ENCODE assay signal across 8 cellular contexts in the genomic region with DNA sequence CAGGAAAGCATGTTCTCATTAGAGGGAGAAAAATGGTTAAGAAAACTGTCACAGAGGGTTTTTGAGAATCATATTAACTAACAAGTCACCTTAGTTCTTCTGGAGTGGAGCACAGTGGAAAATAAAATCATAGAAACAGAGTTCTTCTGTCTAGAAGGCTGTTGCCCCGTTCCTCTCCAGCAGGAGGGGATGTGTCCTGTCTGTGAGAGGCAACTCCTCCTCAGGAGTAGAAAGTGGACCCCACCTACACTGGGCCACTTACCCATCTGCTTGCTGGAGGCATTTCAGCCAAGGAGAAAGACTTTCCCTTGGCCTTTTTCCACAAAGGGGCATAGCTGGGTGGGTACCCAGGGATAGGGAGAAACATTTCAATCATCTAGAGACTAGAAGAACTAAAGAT.
DNase-seq lines count a peak whose midpoint lies in the region; TF ChIP-seq lines count a peak whose summit lies in the region.

No MANE protein-coding gene starts in this region.

- H3K36me3 Mint-ChIP-seq in activated CD4-positive, alpha-beta memory T cell treated with anti-CD3 and anti-CD28 coated beads for 36 hours = no peaks in the 10 kb centered on the region

- intact Hi-C loops in activated CD4-positive, alpha-beta memory T cell treated with anti-CD3 and anti-CD28 coated beads for 36 hours (cut with micrococcal nuclease) = loop anchor here (1.0 kb wide), 1 partner anchor 61 kb away; no protein-coding TSS in a partner anchor

- CTCF ChIA-PET in activated CD4-positive, alpha-beta memory T cell treated with anti-CD3 and anti-CD28 coated beads for 36 hours (lab: Charles Lee) = interaction anchor here (2.2 to 3.3 kb wide), 3 partner anchors 63 to 299 kb away, joined by 11 to 20 read pairs (median 15); no protein-coding TSS in a partner anchor

- in situ Hi-C loops in G401 (cut with HindIII; ENCODE audit: low sequenced_read_pairs) = no loop called here

- peak; percentile 44 for TF ChIP-seq CTCF in GM20000 (IDR thresholded peaks at IDR 0.05; ENCODE audit: extremely low read depth, missing control alignments)

- no peak overlapping the region for H3K4me3 Mint-ChIP-seq in activated CD4-positive, alpha-beta memory T cell treated with anti-CD3 and anti-CD28 coated beads for 36 hours

- H3K9me3 Mint-ChIP-seq in activated CD4-positive, alpha-beta memory T cell treated with anti-CD3 and anti-CD28 coated beads for 36 hours = no peaks in the 10 kb centered on the region

- H3K27me3 Mint-ChIP-seq in activated CD4-positive, alpha-beta memory T cell treated with anti-CD3 and anti-CD28 coated beads for 36 hours = no peaks in the 10 kb centered on the region

- POLR2A ChIA-PET in activated CD4-positive, alpha-beta memory T cell treated with anti-CD3 and anti-CD28 coated beads for 36 hours (lab: Charles Lee) = no interaction called here

- DNase-seq in EH (ENCODE audit: low read depth) (peak; percentile 49), GM20000 (ENCODE audit: low spot score) (peak; percentile 39), HuH-7 (ENCODE audit: low spot score) (peak; percentile 9), iPS-NIHi7 (ENCODE audit: extremely low spot score) (peak; percentile 80), G401 (ENCODE audit: low spot score) (no peak), NCI-H1436 (lab: John Stamatoyannopoulos, UW) (no peak), ureter (ENCODE audit: low spot score) (no peak)
- peak; percentile 46 for DNase-seq in activated CD4-positive, alpha-beta memory T cell treated with anti-CD3 and anti-CD28 coated beads for 36 hours

- H3K4me1 Mint-ChIP-seq in activated CD4-positive, alpha-beta memory T cell treated with anti-CD3 and anti-CD28 coated beads for 36 hours (ENCODE audit: low read depth) = no peaks in the 10 kb centered on the region

- H3K27ac Mint-ChIP-seq in activated CD4-positive, alpha-beta memory T cell treated with anti-CD3 and anti-CD28 coated beads for 36 hours = no peak overlapping the region

Comparison
In these comparisons a context has a peak if more than half of its experiments do, and no peak if none do; other contexts are left out.
1. DNase-seq: peak in EH (single experiment), GM20000 (single experiment), HuH-7 (single experiment), activated CD4-positive, alpha-beta memory T cell treated with anti-CD3 and anti-CD28 coated beads for 36 hours (single experiment) and iPS-NIHi7 (single experiment); none in G401 (single experiment), NCI-H1436 (single experiment) and ureter (single experiment).